Comparison of ENCODE assay signal across 1 cellular context in the genomic region with DNA sequence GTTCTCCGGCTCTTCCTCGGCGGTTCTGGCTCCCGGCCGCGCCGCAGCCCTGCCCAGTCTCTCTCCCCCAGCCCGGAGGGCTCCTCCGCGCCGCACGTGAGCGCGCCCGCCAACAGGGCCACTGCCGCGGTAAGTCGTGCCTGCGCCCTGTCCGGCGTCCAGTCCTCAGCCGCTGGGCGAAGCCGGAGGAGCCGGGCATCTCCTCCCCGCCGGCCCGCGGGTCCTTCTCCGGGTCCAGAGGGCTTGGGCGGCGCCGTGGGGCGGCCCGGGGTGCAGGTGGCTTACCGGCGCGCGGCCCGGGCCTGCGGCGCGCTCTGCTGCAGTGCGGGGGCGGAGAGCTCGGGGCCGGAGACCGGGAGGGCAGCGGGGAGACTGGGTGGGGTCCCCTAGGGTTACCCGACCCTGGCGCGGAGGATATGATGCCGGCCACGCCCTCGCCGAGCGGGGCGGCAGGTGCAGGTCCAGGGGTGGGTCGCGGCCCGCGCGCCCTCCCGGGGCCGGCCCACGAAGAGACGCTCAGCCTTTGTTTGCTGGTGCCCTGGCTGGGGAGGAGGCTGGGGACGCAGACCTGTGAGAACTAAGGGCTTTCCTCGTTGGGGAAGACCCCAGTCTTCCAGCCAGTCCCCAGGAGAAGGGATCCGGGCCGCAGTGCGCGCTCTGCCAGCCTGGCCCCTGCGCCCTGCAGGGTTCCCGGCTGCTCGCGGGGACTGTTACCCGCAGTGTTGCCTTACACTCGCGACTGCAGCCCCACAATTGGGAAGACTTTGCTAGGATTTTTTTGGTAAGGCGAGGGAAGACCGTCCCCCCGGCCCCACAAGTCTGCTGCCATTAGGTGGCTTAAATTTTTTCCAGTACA.
TF ChIP-seq lines count a peak whose summit lies in the region.

A gene with protein sequence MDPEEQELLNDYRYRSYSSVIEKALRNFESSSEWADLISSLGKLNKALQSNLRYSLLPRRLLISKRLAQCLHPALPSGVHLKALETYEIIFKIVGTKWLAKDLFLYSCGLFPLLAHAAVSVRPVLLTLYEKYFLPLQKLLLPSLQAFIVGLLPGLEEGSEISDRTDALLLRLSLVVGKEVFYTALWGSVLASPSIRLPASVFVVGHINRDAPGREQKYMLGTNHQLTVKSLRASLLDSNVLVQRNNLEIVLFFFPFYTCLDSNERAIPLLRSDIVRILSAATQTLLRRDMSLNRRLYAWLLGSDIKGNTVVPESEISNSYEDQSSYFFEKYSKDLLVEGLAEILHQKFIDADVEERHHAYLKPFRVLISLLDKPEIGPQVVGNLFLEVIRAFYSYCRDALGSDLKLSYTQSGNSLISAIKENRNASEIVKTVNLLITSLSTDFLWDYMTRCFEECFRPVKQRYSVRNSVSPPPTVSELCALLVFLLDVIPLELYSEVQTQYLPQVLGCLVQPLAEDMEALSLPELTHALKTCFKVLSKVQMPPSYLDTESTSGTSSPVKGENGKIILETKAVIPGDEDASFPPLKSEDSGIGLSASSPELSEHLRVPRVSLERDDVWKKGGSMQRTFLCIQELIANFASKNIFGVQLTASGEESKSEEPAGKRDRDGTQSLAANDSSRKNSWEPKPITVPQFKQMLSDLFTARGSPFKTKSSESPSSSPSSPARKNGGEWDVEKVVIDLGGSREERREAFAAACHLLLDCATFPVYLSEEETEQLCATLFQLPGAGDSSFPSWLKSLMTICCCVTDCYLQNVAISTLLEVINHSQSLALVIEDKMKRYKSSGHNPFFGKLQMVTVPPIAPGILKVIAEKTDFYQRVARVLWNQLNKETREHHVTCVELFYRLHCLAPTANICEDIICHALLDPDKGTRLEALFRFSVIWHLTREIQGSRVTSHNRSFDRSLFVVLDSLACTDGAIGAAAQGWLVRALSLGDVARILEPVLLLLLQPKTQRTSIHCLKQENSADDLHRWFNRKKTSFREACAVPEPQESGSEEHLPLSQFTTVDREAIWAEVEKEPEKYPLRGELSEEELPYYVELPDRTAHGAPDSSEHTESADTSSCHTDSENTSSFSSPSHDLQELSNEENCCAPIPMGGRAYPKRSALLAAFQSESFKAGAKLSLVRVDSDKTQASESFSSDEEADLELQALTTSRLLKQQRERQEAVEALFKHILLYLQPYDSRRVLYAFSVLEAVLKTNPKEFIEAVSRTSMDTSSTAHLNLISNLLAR (N-terminal part only) (plus strand): TSS at position 10 of the 856 bp plus-strand sequence. CDS start 7,910 bp downstream, outside the sequence.

TF ChIP-seq in HepG2, 621 proteins besides CTCF, POLR2A, EP300 and RAD21 (continued from another document and continues in another):
- TF ChIP-seq ETV5 (CRISPR knock-in tag; IDR thresholded peaks at IDR 0.05; ENCODE audit: borderline replicate concordance) = no peak
- TF ChIP-seq ZNF777 (CRISPR knock-in tag; IDR thresholded peaks at IDR 0.05) = peak; percentile 76; the same call in 1 of the 2 replicates
- TF ChIP-seq ZNF143 (CRISPR knock-in tag; IDR thresholded peaks at IDR 0.05) = no peak
- 0 out of 2 replicates have a peak, but pooled peaks have one; percentile 21 for TF ChIP-seq ZNF558 (CRISPR knock-in tag; IDR thresholded peaks at IDR 0.05; ENCODE audit: borderline replicate concordance)
- TF ChIP-seq, protein P1, sequence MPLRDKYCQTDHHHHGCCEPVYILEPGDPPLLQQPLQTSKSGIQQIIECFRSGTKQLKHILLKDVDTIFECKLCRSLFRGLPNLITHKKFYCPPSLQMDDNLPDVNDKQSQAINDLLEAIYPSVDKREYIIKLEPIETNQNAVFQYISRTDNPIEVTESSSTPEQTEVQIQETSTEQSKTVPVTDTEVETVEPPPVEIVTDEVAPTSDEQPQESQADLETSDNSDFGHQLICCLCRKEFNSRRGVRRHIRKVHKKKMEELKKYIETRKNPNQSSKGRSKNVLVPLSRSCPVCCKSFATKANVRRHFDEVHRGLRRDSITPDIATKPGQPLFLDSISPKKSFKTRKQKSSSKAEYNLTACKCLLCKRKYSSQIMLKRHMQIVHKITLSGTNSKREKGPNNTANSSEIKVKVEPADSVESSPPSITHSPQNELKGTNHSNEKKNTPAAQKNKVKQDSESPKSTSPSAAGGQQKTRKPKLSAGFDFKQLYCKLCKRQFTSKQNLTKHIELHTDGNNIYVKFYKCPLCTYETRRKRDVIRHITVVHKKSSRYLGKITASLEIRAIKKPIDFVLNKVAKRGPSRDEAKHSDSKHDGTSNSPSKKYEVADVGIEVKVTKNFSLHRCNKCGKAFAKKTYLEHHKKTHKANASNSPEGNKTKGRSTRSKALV (CRISPR knock-in tag; IDR thresholded peaks at IDR 0.05) = peak; percentile 68; the same call in 1 of the 2 replicates
- 0 out of 2 replicates have a peak, but pooled peaks have one; percentile 25 for TF ChIP-seq REPIN1 (CRISPR knock-in tag; IDR thresholded peaks at IDR 0.05; ENCODE audit: borderline replicate concordance, low read depth)
- TF ChIP-seq TSC22D2 (CRISPR knock-in tag; IDR thresholded peaks at IDR 0.05; ENCODE audit: borderline replicate concordance) = no peak
- peak; percentile 46; the same call in 1 of the 2 replicates for TF ChIP-seq HNRNPL (IDR thresholded peaks at IDR 0.05; ENCODE audit: low read depth, low read length)
- TF ChIP-seq RBFOX2 (IDR thresholded peaks at IDR 0.05; ENCODE audit: low read depth, low read length) = peak; percentile 79
- TF ChIP-seq, protein P2, sequence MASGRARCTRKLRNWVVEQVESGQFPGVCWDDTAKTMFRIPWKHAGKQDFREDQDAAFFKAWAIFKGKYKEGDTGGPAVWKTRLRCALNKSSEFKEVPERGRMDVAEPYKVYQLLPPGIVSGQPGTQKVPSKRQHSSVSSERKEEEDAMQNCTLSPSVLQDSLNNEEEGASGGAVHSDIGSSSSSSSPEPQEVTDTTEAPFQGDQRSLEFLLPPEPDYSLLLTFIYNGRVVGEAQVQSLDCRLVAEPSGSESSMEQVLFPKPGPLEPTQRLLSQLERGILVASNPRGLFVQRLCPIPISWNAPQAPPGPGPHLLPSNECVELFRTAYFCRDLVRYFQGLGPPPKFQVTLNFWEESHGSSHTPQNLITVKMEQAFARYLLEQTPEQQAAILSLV (CRISPR knock-in tag; IDR thresholded peaks at IDR 0.05; ENCODE audit: borderline replicate concordance) = peak; percentile 77; the same call in 1 of the 2 replicates
- TF ChIP-seq, protein P3, sequence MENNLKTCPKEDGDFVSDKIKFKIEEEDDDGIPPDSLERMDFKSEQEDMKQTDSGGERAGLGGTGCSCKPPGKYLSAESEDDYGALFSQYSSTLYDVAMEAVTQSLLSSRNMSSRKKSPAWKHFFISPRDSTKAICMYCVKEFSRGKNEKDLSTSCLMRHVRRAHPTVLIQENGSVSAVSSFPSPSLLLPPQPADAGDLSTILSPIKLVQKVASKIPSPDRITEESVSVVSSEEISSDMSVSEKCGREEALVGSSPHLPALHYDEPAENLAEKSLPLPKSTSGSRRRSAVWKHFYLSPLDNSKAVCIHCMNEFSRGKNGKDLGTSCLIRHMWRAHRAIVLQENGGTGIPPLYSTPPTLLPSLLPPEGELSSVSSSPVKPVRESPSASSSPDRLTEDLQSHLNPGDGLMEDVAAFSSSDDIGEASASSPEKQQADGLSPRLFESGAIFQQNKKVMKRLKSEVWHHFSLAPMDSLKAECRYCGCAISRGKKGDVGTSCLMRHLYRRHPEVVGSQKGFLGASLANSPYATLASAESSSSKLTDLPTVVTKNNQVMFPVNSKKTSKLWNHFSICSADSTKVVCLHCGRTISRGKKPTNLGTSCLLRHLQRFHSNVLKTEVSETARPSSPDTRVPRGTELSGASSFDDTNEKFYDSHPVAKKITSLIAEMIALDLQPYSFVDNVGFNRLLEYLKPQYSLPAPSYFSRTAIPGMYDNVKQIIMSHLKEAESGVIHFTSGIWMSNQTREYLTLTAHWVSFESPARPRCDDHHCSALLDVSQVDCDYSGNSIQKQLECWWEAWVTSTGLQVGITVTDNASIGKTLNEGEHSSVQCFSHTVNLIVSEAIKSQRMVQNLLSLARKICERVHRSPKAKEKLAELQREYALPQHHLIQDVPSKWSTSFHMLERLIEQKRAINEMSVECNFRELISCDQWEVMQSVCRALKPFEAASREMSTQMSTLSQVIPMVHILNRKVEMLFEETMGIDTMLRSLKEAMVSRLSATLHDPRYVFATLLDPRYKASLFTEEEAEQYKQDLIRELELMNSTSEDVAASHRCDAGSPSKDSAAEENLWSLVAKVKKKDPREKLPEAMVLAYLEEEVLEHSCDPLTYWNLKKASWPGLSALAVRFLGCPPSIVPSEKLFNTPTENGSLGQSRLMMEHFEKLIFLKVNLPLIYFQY (CRISPR knock-in tag; IDR thresholded peaks at IDR 0.05; ENCODE audit: borderline replicate concordance) = peak; percentile 74; the same call in 1 of the 2 replicates
- TF ChIP-seq ZC3H13 (CRISPR knock-in tag; IDR thresholded peaks at IDR 0.05) = 0 out of 2 replicates have a peak, but pooled peaks have one; percentile 58
- TF ChIP-seq CBFB (CRISPR knock-in tag; IDR thresholded peaks at IDR 0.05) = 0 out of 2 replicates have a peak, but pooled peaks have one; percentile 24
- no peak for TF ChIP-seq ZNF207 (IDR thresholded peaks at IDR 0.05; ENCODE audit: borderline replicate concordance)
- peak; percentile 54; the same call in 1 of the 2 replicates for TF ChIP-seq TARDBP (CRISPR knock-in tag; IDR thresholded peaks at IDR 0.05)
- no peak for TF ChIP-seq HNF4G (IDR thresholded peaks at IDR 0.05; ENCODE audit: borderline replicate concordance, low read depth, low read length)
- no peak for TF ChIP-seq HNF4G (CRISPR knock-in tag; IDR thresholded peaks at IDR 0.05; ENCODE audit: borderline replicate concordance, low read depth)
- TF ChIP-seq MTA1 (CRISPR knock-in tag; IDR thresholded peaks at IDR 0.05; ENCODE audit: borderline replicate concordance) = peak; percentile 50; the same call in 1 of the 2 replicates
- no peak for TF ChIP-seq SMC3 (IDR thresholded peaks at IDR 0.05; ENCODE audit: low read length)
- peak; percentile 31; the same call in 1 of the 2 replicates for TF ChIP-seq SALL2 (CRISPR knock-in tag; IDR thresholded peaks at IDR 0.05)
- TF ChIP-seq, protein P4, sequence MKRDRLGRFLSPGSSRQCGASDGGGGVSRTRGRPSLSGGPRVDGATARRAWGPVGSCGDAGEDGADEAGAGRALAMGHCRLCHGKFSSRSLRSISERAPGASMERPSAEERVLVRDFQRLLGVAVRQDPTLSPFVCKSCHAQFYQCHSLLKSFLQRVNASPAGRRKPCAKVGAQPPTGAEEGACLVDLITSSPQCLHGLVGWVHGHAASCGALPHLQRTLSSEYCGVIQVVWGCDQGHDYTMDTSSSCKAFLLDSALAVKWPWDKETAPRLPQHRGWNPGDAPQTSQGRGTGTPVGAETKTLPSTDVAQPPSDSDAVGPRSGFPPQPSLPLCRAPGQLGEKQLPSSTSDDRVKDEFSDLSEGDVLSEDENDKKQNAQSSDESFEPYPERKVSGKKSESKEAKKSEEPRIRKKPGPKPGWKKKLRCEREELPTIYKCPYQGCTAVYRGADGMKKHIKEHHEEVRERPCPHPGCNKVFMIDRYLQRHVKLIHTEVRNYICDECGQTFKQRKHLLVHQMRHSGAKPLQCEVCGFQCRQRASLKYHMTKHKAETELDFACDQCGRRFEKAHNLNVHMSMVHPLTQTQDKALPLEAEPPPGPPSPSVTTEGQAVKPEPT (CRISPR knock-in tag; IDR thresholded peaks at IDR 0.05; ENCODE audit: low read depth) = no peak
- no peak for TF ChIP-seq RORA (CRISPR knock-in tag; IDR thresholded peaks at IDR 0.05)
- TF ChIP-seq RFX5 (IDR thresholded peaks at IDR 0.05; ENCODE audit: low read depth, low read length) = no peak
- TF ChIP-seq KDM5A (IDR thresholded peaks at IDR 0.05; ENCODE audit: borderline replicate concordance, low read length) = peak; percentile 30; the same call in 1 of the 2 replicates
- TF ChIP-seq, protein P5, sequence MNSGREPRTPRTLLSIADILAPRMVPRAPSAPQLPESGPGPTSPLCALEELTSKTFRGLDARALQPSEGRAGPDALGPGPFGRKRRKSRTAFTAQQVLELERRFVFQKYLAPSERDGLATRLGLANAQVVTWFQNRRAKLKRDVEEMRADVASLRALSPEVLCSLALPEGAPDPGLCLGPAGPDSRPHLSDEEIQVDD (CRISPR knock-in tag; IDR thresholded peaks at IDR 0.05; ENCODE audit: borderline replicate concordance) = 0 out of 2 replicates have a peak, but pooled peaks have one; percentile 6
- TF ChIP-seq, protein P6, sequence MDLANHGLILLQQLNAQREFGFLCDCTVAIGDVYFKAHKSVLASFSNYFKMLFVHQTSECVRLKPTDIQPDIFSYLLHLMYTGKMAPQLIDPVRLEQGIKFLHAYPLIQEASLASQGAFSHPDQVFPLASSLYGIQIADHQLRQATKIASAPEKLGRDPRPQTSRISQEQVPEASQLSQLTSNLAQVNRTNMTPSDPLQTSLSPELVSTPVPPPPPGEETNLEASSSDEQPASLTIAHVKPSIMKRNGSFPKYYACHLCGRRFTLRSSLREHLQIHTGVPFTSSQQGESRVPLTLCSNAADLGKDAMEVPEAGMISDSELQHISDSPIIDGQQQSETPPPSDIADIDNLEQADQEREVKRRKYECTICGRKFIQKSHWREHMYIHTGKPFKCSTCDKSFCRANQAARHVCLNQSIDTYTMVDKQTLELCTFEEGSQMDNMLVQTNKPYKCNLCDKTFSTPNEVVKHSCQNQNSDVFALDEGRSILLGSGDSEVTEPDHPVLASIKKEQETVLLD (CRISPR knock-in tag; IDR thresholded peaks at IDR 0.05; ENCODE audit: low read depth) = peak; percentile 67; the same call in 1 of the 2 replicates
- 0 out of 2 replicates have a peak, but pooled peaks have one; percentile 13 for TF ChIP-seq ZNF430 (CRISPR knock-in tag; IDR thresholded peaks at IDR 0.05)
- TF ChIP-seq, protein P7, sequence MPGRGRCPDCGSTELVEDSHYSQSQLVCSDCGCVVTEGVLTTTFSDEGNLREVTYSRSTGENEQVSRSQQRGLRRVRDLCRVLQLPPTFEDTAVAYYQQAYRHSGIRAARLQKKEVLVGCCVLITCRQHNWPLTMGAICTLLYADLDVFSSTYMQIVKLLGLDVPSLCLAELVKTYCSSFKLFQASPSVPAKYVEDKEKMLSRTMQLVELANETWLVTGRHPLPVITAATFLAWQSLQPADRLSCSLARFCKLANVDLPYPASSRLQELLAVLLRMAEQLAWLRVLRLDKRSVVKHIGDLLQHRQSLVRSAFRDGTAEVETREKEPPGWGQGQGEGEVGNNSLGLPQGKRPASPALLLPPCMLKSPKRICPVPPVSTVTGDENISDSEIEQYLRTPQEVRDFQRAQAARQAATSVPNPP (CRISPR knock-in tag; IDR thresholded peaks at IDR 0.05) = no peak
- no peak for TF ChIP-seq NRL (CRISPR knock-in tag; IDR thresholded peaks at IDR 0.05; ENCODE audit: borderline replicate concordance)
- no peak for TF ChIP-seq LCORL (IDR thresholded peaks at IDR 0.05)
- TF ChIP-seq LCORL (CRISPR knock-in tag; IDR thresholded peaks at IDR 0.05) = no peak
- peak; percentile 35; the same call in 1 of the 2 replicates for TF ChIP-seq SRY (CRISPR knock-in tag; IDR thresholded peaks at IDR 0.05)
- no peak for TF ChIP-seq KLF13 (CRISPR knock-in tag; IDR thresholded peaks at IDR 0.05)
- TF ChIP-seq, protein P8, sequence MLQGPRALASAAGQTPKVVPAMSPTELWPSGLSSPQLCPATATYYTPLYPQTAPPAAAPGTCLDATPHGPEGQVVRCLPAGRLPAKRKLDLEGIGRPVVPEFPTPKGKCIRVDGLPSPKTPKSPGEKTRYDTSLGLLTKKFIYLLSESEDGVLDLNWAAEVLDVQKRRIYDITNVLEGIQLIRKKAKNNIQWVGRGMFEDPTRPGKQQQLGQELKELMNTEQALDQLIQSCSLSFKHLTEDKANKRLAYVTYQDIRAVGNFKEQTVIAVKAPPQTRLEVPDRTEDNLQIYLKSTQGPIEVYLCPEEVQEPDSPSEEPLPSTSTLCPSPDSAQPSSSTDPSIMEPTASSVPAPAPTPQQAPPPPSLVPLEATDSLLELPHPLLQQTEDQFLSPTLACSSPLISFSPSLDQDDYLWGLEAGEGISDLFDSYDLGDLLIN (CRISPR knock-in tag; IDR thresholded peaks at IDR 0.05; ENCODE audit: borderline replicate concordance) = 0 out of 2 replicates have a peak, but pooled peaks have one; percentile 35
